Comparison of ENCODE assay signal across 10 cellular contexts in the genomic region with DNA sequence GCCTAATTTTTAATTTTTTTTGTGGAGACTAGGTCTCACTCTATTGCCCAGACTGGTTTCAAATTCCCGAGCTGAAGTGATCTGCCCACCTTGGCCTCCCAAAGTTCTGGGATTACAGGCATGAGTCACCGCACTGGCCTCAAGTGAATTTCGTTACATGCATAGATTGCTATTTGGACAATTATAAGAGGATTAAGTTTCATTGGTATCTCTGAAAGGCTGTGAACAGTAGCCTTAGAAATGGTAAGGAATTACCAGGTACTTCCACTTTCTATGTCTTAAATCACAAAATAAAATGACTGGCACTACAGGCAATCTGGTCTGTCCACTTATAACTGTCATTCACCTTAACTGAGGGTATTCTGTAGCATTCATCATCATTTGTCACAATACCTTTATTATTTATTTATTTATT.
DNase-seq lines count a peak whose midpoint lies in the region; ATAC-seq and TF ChIP-seq lines count a peak whose summit lies in the region.
"Had no signal": no experiment of that assay in that cellular context is flagged by ENCODE, and none has a peak within 500 bp of the region (broad histone marks: within the 10 kb centered on the region; RNA-seq: fewer than 3 reads in every experiment).

No MANE protein-coding gene starts in this region.

- H3K27ac ChIP-seq in RWPE2 (ENCODE audit: poor library complexity, severe bottlenecking), result peak overlapping the region; percentile 82
- no peak overlapping the region for H3K27ac ChIP-seq in effector memory CD4-positive, alpha-beta T cell (ENCODE audit: insufficient read depth, low read length, poor library complexity, severe bottlenecking)

- DNase-seq in HEK293T (ENCODE audit: extremely low spot score), result no peak
- DNase-seq in RWPE2 (ENCODE audit: low spot score), result no peak
- DNase-seq in fibroblast of gingiva (ENCODE audit: low read depth), result peak; percentile 75
- DNase-seq in retinal pigment epithelial cell (ENCODE audit: low read depth), result peak; percentile 91
- DNase-seq in effector memory CD4-positive, alpha-beta T cell, result no peak
- DNase-seq in HuH-7.5 (ENCODE audit: low spot score), result no peak
- no peak for DNase-seq in NCI-H524 treated with DMSO at 0.1 percent for 48 hours (lab: John Stamatoyannopoulos, UW)
- DNase-seq: activated T-cell treated with anti-CD3 and anti-CD28 coated beads, Interleukin-2, amount 50 U/mL, for 48 hours; GF-D8; stimulated activated naive CD4-positive, alpha-beta T cell treated with Interleukin-2 at 50 U/mL for 16 hours had no signal

- peaks cover 1% of the 10 kb centered on the region for H3K36me3 ChIP-seq in RWPE2 (ENCODE audit: low read depth)
- peaks cover 3% of the 10 kb centered on the region for H3K36me3 ChIP-seq in effector memory CD4-positive, alpha-beta T cell (ENCODE audit: control insufficient read depth, insufficient read depth, low read length)

- H3K4me3 ChIP-seq in RWPE2 (ENCODE audit: severe bottlenecking), result no peak overlapping the region
- H3K4me3 ChIP-seq in retinal pigment epithelial cell (ENCODE audit: low read length), result no peak overlapping the region
- no peak overlapping the region for H3K4me3 ChIP-seq in effector memory CD4-positive, alpha-beta T cell (ENCODE audit: insufficient read depth, low read depth, low read length, poor library complexity, severe bottlenecking)

- H3K9me3 ChIP-seq in RWPE2 (ENCODE audit: severe bottlenecking), result no peaks in the 10 kb centered on the region
- no peaks in the 10 kb centered on the region for H3K9me3 ChIP-seq in effector memory CD4-positive, alpha-beta T cell (ENCODE audit: control insufficient read depth, low read length)

- H3K4me1 ChIP-seq in RWPE2 (ENCODE audit: insufficient read depth, poor library complexity, severe bottlenecking), result peaks cover 21% of the 10 kb centered on the region
- H3K4me1 ChIP-seq in effector memory CD4-positive, alpha-beta T cell (ENCODE audit: control insufficient read depth, insufficient read depth, low read length, poor library complexity, severe bottlenecking), result peaks cover 9% of the 10 kb centered on the region

- TF ChIP-seq CTCF in RWPE2 (IDR thresholded peaks at IDR 0.05; ENCODE audit: poor library complexity, severe bottlenecking) (no peak), retinal pigment epithelial cell (conservative IDR thresholded peaks at IDR 0.05; ENCODE audit: low read depth, low read length) (no peak)

- peak; percentile 58 for ATAC-seq in RWPE2 (ENCODE audit: low read depth)

- CTCF ChIA-PET in HEK293T (lab: Yijun Ruan, JAX), result interaction anchor here (1.6 to 3.1 kb wide), 2 partner anchors 9 to 43 kb away, joined by 8 to 16 read pairs; no protein-coding TSS in a partner anchor

- POLR2A ChIA-PET in HEK293T (lab: Yijun Ruan, JAX), result interaction anchor here (0.7 to 1.7 kb wide), 4 partner anchors 9 to 140 kb away, joined by 3 to 8 read pairs (median 5); a partner anchor contains a TSS

- H3K27me3 ChIP-seq in RWPE2 (ENCODE audit: insufficient read depth, poor library complexity, severe bottlenecking), result no peaks in the 10 kb centered on the region
- H3K27me3 ChIP-seq in effector memory CD4-positive, alpha-beta T cell (replicated peaks; ENCODE audit: control insufficient read depth, insufficient read depth, low read length, poor library complexity, severe bottlenecking), result no peaks in the 10 kb centered on the region

TF ChIP-seq in HEK293T, 16 proteins besides CTCF, POLR2A, EP300 and RAD21:
- no peak for TF ChIP-seq SUZ12 (IDR thresholded peaks at IDR 0.05)
- TF ChIP-seq, protein P1, sequence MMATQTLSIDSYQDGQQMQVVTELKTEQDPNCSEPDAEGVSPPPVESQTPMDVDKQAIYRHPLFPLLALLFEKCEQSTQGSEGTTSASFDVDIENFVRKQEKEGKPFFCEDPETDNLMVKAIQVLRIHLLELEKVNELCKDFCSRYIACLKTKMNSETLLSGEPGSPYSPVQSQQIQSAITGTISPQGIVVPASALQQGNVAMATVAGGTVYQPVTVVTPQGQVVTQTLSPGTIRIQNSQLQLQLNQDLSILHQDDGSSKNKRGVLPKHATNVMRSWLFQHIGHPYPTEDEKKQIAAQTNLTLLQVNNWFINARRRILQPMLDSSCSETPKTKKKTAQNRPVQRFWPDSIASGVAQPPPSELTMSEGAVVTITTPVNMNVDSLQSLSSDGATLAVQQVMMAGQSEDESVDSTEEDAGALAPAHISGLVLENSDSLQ (IDR thresholded peaks at IDR 0.05), result peak; percentile 90
- no peak for TF ChIP-seq CTBP1 (IDR thresholded peaks at IDR 0.05; ENCODE audit: borderline replicate concordance)
- TF ChIP-seq FOXA1 (IDR thresholded peaks at IDR 0.05), result no peak
- TF ChIP-seq ELF4 (IDR thresholded peaks at IDR 0.05), result no peak
- no peak for TF ChIP-seq ZNF384 (IDR thresholded peaks at IDR 0.05)

Comparison
In these comparisons a context has a peak if more than half of its experiments do, and no peak if none do; other contexts are left out.
1. DNase-seq: peak in fibroblast of gingiva (single experiment) and retinal pigment epithelial cell (single experiment); none in HEK293T (single experiment), RWPE2 (single experiment), effector memory CD4-positive, alpha-beta T cell (0 of 3), HuH-7.5 (single experiment) and NCI-H524 treated with DMSO at 0.1 percent for 48 hours (single experiment).